In genomic region chr1:2580691-2581090, GRCh38 we compare ENCODE assay signal across 20 cellular contexts. TPM values are rescaled to one million over a fixed set of nuclear protein-coding genes. Genes with fewer than 3 reads are reported as not detected.
DNase-seq lines count a peak whose midpoint lies in the region; ATAC-seq and TF ChIP-seq lines count a peak whose summit lies in the region.
"Had no signal": no experiment of that assay in that cellular context is flagged by ENCODE, and none has a peak within 500 bp of the region (broad histone marks: within the 10 kb centered on the region; RNA-seq: fewer than 3 reads in every experiment).

No MANE protein-coding gene starts in this region.

- TF ChIP-seq EP300 in sigmoid colon (IDR thresholded peaks at IDR 0.05) = no peak

- peaks cover 85% of the 10 kb centered on the region for H3K4me1 Mint-ChIP-seq in activated T-cell treated with anti-CD3 and anti-CD28 coated beads, Interleukin-2, amount 50 U/mL, for 24 hours (ENCODE audit: low read depth)
- peaks cover 72% of the 10 kb centered on the region for H3K4me1 Mint-ChIP-seq in CD4-positive, alpha-beta T cell (ENCODE audit: low read depth)
- H3K4me1 Mint-ChIP-seq in activated naive CD8-positive, alpha-beta T cell treated with anti-CD3 and anti-CD28 coated beads, Interleukin-2, amount 50 U/mL, for 24 hours = peaks cover 90% of the 10 kb centered on the region
- peaks cover 32 to 87% (median 84%) of the 10 kb centered on the region in 4 donors for H3K4me1 Mint-ChIP-seq in naive thymus-derived CD8-positive, alpha-beta T cell

- no peaks in the 10 kb centered on the region for H3K27me3 ChIP-seq in CD4-positive, alpha-beta T cell (ENCODE audit: control insufficient read depth, insufficient read depth, low read length)
- H3K27me3 ChIP-seq in sigmoid colon = peaks cover 10 to 41% (median 16%) of the 10 kb centered on the region in 3 donors
- H3K27me3 ChIP-seq: body of pancreas, hepatocyte had no signal

- TF ChIP-seq CTCF in CD4-positive, alpha-beta T cell (IDR thresholded peaks at IDR 0.05) = no peak
- TF ChIP-seq CTCF in sigmoid colon (IDR thresholded peaks at IDR 0.05) = no peak

- no peak for DNase-seq in activated T-cell treated with anti-CD3 and anti-CD28 coated beads, Interleukin-2, amount 50 U/mL, for 24 hours
- no peak for DNase-seq in activated T-cell treated with anti-CD3 and anti-CD28 coated beads, Interleukin-2, amount 50 U/mL, for 1 hour
- no peak for DNase-seq in CD4-positive, alpha-beta T cell
- DNase-seq in activated naive CD8-positive, alpha-beta T cell treated with anti-CD3 and anti-CD28 coated beads, Interleukin-2, amount 50 U/mL, for 24 hours = no peak
- peak in 1 of 10 donors; percentile 53 for DNase-seq in naive thymus-derived CD8-positive, alpha-beta T cell
- no peak for DNase-seq in sigmoid colon
- DNase-seq: activated CD4-positive, CD25-positive, alpha-beta regulatory T cell treated with anti-CD3 and anti-CD28 coated beads, Interleukin-2, amount 50 U/mL, for 72 hours; activated naive CD4-positive, alpha-beta T cell treated with Interleukin-2 at 50 U/mL for 16 hours; body of pancreas; DMS79 treated with DMSO at 0.1 percent for 48 hours; mammary epithelial cell; NCI-H1694 treated with DMSO at 0.1 percent for 48 hours; NCI-H226; stimulated activated CD4-positive, alpha-beta T cell treated with anti-CD3 and anti-CD28 coated beads, Interleukin-4, amount 100 ng/mL, for 4 hours had no signal

- 73 to 88% methylated on average over 10 of the region's 10 CpGs for WGBS in sigmoid colon, 2 donors

- peaks cover 3% of the 10 kb centered on the region for H3K9me3 Mint-ChIP-seq in activated T-cell treated with anti-CD3 and anti-CD28 coated beads, Interleukin-2, amount 50 U/mL, for 24 hours
- H3K9me3 Mint-ChIP-seq in CD4-positive, alpha-beta T cell = no peaks in the 10 kb centered on the region
- H3K9me3 Mint-ChIP-seq in activated naive CD8-positive, alpha-beta T cell treated with anti-CD3 and anti-CD28 coated beads, Interleukin-2, amount 50 U/mL, for 24 hours = no peaks in the 10 kb centered on the region
- H3K9me3 Mint-ChIP-seq in naive thymus-derived CD8-positive, alpha-beta T cell = no peaks in the 10 kb centered on the region

- peak overlapping the region; percentile 82 for H3K27ac Mint-ChIP-seq in activated T-cell treated with anti-CD3 and anti-CD28 coated beads, Interleukin-2, amount 50 U/mL, for 24 hours
- peak overlapping the region; percentile 89 for H3K27ac Mint-ChIP-seq in CD4-positive, alpha-beta T cell
- peak overlapping the region; percentile 64 for H3K27ac Mint-ChIP-seq in activated naive CD8-positive, alpha-beta T cell treated with anti-CD3 and anti-CD28 coated beads, Interleukin-2, amount 50 U/mL, for 24 hours
- H3K27ac Mint-ChIP-seq in naive thymus-derived CD8-positive, alpha-beta T cell = peak overlapping the region in 8 of 10 donors; percentile 41 to 99 (median 68)

- H3K4me1 ChIP-seq in sigmoid colon = peaks cover 0 to 22% (median 20%) of the 10 kb centered on the region in 4 donors

- no peak for TF ChIP-seq POLR2A in sigmoid colon (IDR thresholded peaks at IDR 0.05)

- CTCF ChIA-PET in CD4-positive, alpha-beta T cell (lab: Charles Lee) = interaction anchor here (0.8 kb wide), 1 partner anchor 19 kb away, joined by 3 read pairs; no protein-coding TSS in a partner anchor

- H3K27me3 Mint-ChIP-seq in activated T-cell treated with anti-CD3 and anti-CD28 coated beads, Interleukin-2, amount 50 U/mL, for 24 hours = no peaks in the 10 kb centered on the region
- no peaks in the 10 kb centered on the region for H3K27me3 Mint-ChIP-seq in CD4-positive, alpha-beta T cell
- H3K27me3 Mint-ChIP-seq in activated naive CD8-positive, alpha-beta T cell treated with anti-CD3 and anti-CD28 coated beads, Interleukin-2, amount 50 U/mL, for 24 hours = no peaks in the 10 kb centered on the region
- H3K27me3 Mint-ChIP-seq in naive thymus-derived CD8-positive, alpha-beta T cell = no peaks in the 10 kb centered on the region

- no peaks in the 10 kb centered on the region for H3K36me3 ChIP-seq in sigmoid colon
- H3K36me3 ChIP-seq: prostate gland had no signal

- H3K4me3 Mint-ChIP-seq in activated T-cell treated with anti-CD3 and anti-CD28 coated beads, Interleukin-2, amount 50 U/mL, for 24 hours = no peak overlapping the region
- H3K4me3 Mint-ChIP-seq in CD4-positive, alpha-beta T cell = no peak overlapping the region
- H3K4me3 Mint-ChIP-seq in activated naive CD8-positive, alpha-beta T cell treated with anti-CD3 and anti-CD28 coated beads, Interleukin-2, amount 50 U/mL, for 24 hours = no peak overlapping the region
- H3K4me3 Mint-ChIP-seq in naive thymus-derived CD8-positive, alpha-beta T cell = peak overlapping the region in 1 of 10 donors; percentile 22

- no peak overlapping the region for H3K27ac ChIP-seq in CD4-positive, alpha-beta T cell (ENCODE audit: low read depth, low read length)
- H3K27ac ChIP-seq in sigmoid colon = no peak overlapping the region
- H3K27ac ChIP-seq: body of pancreas, hepatocyte, prostate gland had no signal

- POLR2A ChIA-PET in CD4-positive, alpha-beta T cell (lab: Charles Lee) = interaction anchor here (0.9 kb wide), 1 partner anchor 55 kb away, joined by 3 read pairs; no protein-coding TSS in a partner anchor
- POLR2A ChIA-PET in naive thymus-derived CD8-positive, alpha-beta T cell (lab: Charles Lee) = interaction anchor here (13.6 kb wide), 1 partner anchor 21 kb away, joined by 408 read pairs; the partner anchor contains the start of gene TNFRSF14

- peaks cover 4% of the 10 kb centered on the region for H3K36me3 Mint-ChIP-seq in activated T-cell treated with anti-CD3 and anti-CD28 coated beads, Interleukin-2, amount 50 U/mL, for 24 hours (ENCODE audit: low read depth)
- peaks cover 9% of the 10 kb centered on the region for H3K36me3 Mint-ChIP-seq in CD4-positive, alpha-beta T cell (ENCODE audit: low read depth)
- H3K36me3 Mint-ChIP-seq in activated naive CD8-positive, alpha-beta T cell treated with anti-CD3 and anti-CD28 coated beads, Interleukin-2, amount 50 U/mL, for 24 hours (ENCODE audit: low read depth) = peaks cover 2% of the 10 kb centered on the region
- no peaks in the 10 kb centered on the region for H3K36me3 Mint-ChIP-seq in naive thymus-derived CD8-positive, alpha-beta T cell

- ATAC-seq in CD4-positive, alpha-beta T cell (ENCODE audit: poor library complexity) = no peak
- ATAC-seq in activated naive CD8-positive, alpha-beta T cell treated with anti-CD3 and anti-CD28 coated beads, Interleukin-2, amount 50 U/mL, for 24 hours = no peak
- no peak for ATAC-seq in naive thymus-derived CD8-positive, alpha-beta T cell
- ATAC-seq in HG03175 (IDR thresholded peaks at IDR 0.05; ENCODE audit: unreplicated experiment) = no peak
- no peak for ATAC-seq in HG03432 (IDR thresholded peaks at IDR 0.05; ENCODE audit: unreplicated experiment)
- ATAC-seq: body of pancreas, K562, Panc1 had no signal

- intact Hi-C loops in CD4-positive, alpha-beta T cell (cut with DNase I, micrococcal nuclease) = no loop called here
- intact Hi-C loops in sigmoid colon (cut with DNase I) = no loop called here

- no peak overlapping the region for H3K4me3 ChIP-seq in sigmoid colon
- H3K4me3 ChIP-seq: body of pancreas, hepatocyte, K562, prostate gland had no signal

- H3K9me3 ChIP-seq in CD4-positive, alpha-beta T cell (ENCODE audit: control insufficient read depth, low read length) = no peaks in the 10 kb centered on the region
- no peaks in the 10 kb centered on the region for H3K9me3 ChIP-seq in sigmoid colon
- H3K9me3 ChIP-seq: body of pancreas, prostate gland had no signal

RNA-seq across cellular contexts. Expression of gene PRXL2B, which starts 5.9 kb away (rescaled TPM):
- total RNA-seq in CD4-positive, alpha-beta T cell = 10 to 100 TPM; 11.0 to 12.8 TPM
- total RNA-seq in naive thymus-derived CD8-positive, alpha-beta T cell = 10 to 100 TPM; 39.6 to 45.4 TPM
- polyA plus RNA-seq in naive thymus-derived CD8-positive, alpha-beta T cell = 10 to 100 TPM; 20.6 to 37.5 (median 27.4) TPM
- total RNA-seq in sigmoid colon = 10 to 100 TPM in 3 of 4 donors, 1 to 10 TPM in 1; 8.6 to 18.2 (median 15.3) TPM
- polyA plus RNA-seq in sigmoid colon = 10 to 100 TPM; 28.2 to 53.2 (median 42.1) TPM

RNA-seq across cellular contexts. Expression of gene TNFRSF14, which starts 24.5 kb away (rescaled TPM):
- 100 to 1,000 TPM; 191 to 194 TPM for total RNA-seq in CD4-positive, alpha-beta T cell
- total RNA-seq in naive thymus-derived CD8-positive, alpha-beta T cell = 100 to 1,000 TPM; 187 to 190 TPM
- 10 to 100 TPM; 45.8 to 61.6 (median 48.9) TPM for polyA plus RNA-seq in naive thymus-derived CD8-positive, alpha-beta T cell
- total RNA-seq in sigmoid colon = 10 to 100 TPM; 37.5 to 73.4 (median 60.4) TPM
- polyA plus RNA-seq in sigmoid colon = 100 to 1,000 TPM in 1 of 3 donors, 10 to 100 TPM in 2; 53.5 to 185 (median 64.7) TPM

RNA-seq across cellular contexts. Expression of gene HES5, which starts 50.6 kb away (rescaled TPM):
- not detected for total RNA-seq in CD4-positive, alpha-beta T cell
- under 1 TPM in 1 of 2 experiments, not detected in 1; 0.30 TPM for total RNA-seq in naive thymus-derived CD8-positive, alpha-beta T cell
- not detected for polyA plus RNA-seq in naive thymus-derived CD8-positive, alpha-beta T cell
- under 1 TPM in 1 of 4 donors, not detected in 3; 0.36 TPM for total RNA-seq in sigmoid colon
- 1 to 10 TPM in 1 of 3 donors, under 1 TPM in 1, not detected in 1; 0.61 to 1.2 TPM for polyA plus RNA-seq in sigmoid colon
- total RNA-seq: body of pancreas, hepatocyte, K562, mammary epithelial cell had no signal
- polyA plus RNA-seq: K562, mammary epithelial cell had no signal

RNA-seq across cellular contexts. Expression of gene MMEL1, which starts 52.1 kb away (rescaled TPM):
- 1 to 10 TPM in 1 of 2 experiments, under 1 TPM in 1; 0.67 to 1.8 TPM for total RNA-seq in CD4-positive, alpha-beta T cell
- 1 to 10 TPM; 2.5 to 3.3 TPM for total RNA-seq in naive thymus-derived CD8-positive, alpha-beta T cell
- polyA plus RNA-seq in naive thymus-derived CD8-positive, alpha-beta T cell = 10 to 100 TPM in 1 of 3 donors, 1 to 10 TPM in 2; 6.0 to 18.9 (median 9.6) TPM
- 1 to 10 TPM in 2 of 4 donors, under 1 TPM in 1, not detected in 1; 0.66 to 3.4 (median 2.9) TPM for total RNA-seq in sigmoid colon
- 10 to 100 TPM in 2 of 3 donors, 1 to 10 TPM in 1; 5.0 to 37.2 (median 14.8) TPM for polyA plus RNA-seq in sigmoid colon
- total RNA-seq: body of pancreas, K562, mammary epithelial cell had no signal
- polyA plus RNA-seq: K562, mammary epithelial cell had no signal

RNA-seq across cellular contexts. Expression of gene PANK4, which starts 54.3 kb away (rescaled TPM):
- 10 to 100 TPM; 42.9 to 47.0 TPM for total RNA-seq in CD4-positive, alpha-beta T cell
- total RNA-seq in naive thymus-derived CD8-positive, alpha-beta T cell = 100 to 1,000 TPM; 149 to 155 TPM
- polyA plus RNA-seq in naive thymus-derived CD8-positive, alpha-beta T cell = 10 to 100 TPM in 2 of 3 donors, 1 to 10 TPM in 1; 9.0 to 31.7 (median 13.4) TPM
- 10 to 100 TPM; 23.6 to 37.7 (median 27.9) TPM for total RNA-seq in sigmoid colon
- polyA plus RNA-seq in sigmoid colon = 10 to 100 TPM; 11.4 to 25.4 (median 13.4) TPM
